2 cellular contexts compared by ENCODE assay signal in the genomic region with DNA sequence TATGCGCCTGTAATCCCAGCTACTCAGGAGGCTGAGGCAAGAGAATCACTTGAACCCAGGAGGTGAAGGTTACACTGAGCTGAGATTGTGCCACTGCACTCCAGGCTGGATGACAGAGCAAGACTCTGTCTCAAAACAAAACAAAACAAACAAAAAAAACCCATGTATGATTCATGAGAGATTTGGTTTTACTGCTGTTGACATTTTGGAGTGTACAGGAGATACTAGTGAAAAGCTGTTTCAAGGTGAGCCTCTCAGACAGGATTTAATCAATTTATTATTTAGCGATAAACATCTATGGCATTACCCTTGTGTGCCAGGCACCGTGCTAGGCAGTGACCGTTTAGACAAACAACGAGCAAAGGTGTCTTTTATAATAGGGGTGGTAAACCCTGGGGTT.
TF ChIP-seq lines count a peak whose summit lies in the region.

No MANE protein-coding gene starts in this region.

TF ChIP-seq in GM23338, 12 proteins besides CTCF, POLR2A, EP300 and RAD21 (continues in another document):
- TF ChIP-seq EZH2phosphoT487 (IDR thresholded peaks at IDR 0.05; ENCODE audit: unreplicated experiment) (no peak), JUNB (IDR thresholded peaks at IDR 0.05; ENCODE audit: unreplicated experiment) (no peak), ETS1 (IDR thresholded peaks at IDR 0.05) (no peak), NANOG (IDR thresholded peaks at IDR 0.05; ENCODE audit: borderline replicate concordance) (no peak), ZNF331 (CRISPR knock-in tag; IDR thresholded peaks at IDR 0.05; ENCODE audit: low read depth) (no peak), STAT1 (IDR thresholded peaks at IDR 0.05; ENCODE audit: unreplicated experiment) (no peak), ZNF462 (CRISPR knock-in tag; IDR thresholded peaks at IDR 0.05) (no peak), REST (IDR thresholded peaks at IDR 0.05; ENCODE audit: unreplicated experiment) (no peak), EZH2 (IDR thresholded peaks at IDR 0.05; ENCODE audit: low read depth, unreplicated experiment) (no peak), CREB1 (CRISPR knock-in tag; IDR thresholded peaks at IDR 0.05; ENCODE audit: low read depth) (no peak)

TF ChIP-seq in HEK293, 187 proteins besides CTCF, POLR2A, EP300 and RAD21:
- TF ChIP-seq BCL11B (tag by site-specific recombination; IDR thresholded peaks at IDR 0.05; ENCODE audit: low read depth) (no peak), TRIM28 (IDR thresholded peaks at IDR 0.05; ENCODE audit: borderline replicate concordance, low read length) (no peak), ZNF704 (tag by site-specific recombination; IDR thresholded peaks at IDR 0.05) (no peak), GLIS1 (tag by site-specific recombination; IDR thresholded peaks at IDR 0.05) (no peak), PBX3 (CRISPR knock-in tag; IDR thresholded peaks at IDR 0.05) (no peak), WT1 (tag by site-specific recombination; IDR thresholded peaks at IDR 0.05) (no peak), ZNF214 (tag by site-specific recombination; IDR thresholded peaks at IDR 0.05; ENCODE audit: borderline replicate concordance) (no peak), PRDM4 (tag by site-specific recombination; IDR thresholded peaks at IDR 0.05) (peak; percentile 70; the same call in 1 of the 2 replicates), ZNF549 (tag by site-specific recombination; IDR thresholded peaks at IDR 0.05) (no peak)
